In genomic region chr22:41526802-41527799, GRCh38 we compare ENCODE assay signal across 1 cellular context.
TF ChIP-seq lines count a peak whose summit lies in the region.

No MANE protein-coding gene starts in this region.

TF ChIP-seq in GM12878, 131 proteins besides CTCF, POLR2A, EP300 and RAD21 (continued from another document):
- TF ChIP-seq CUX1 (IDR thresholded peaks at IDR 0.05; ENCODE audit: insufficient replicate concordance, low read depth, low read length) (no peak), TCF3 (IDR thresholded peaks at IDR 0.05; ENCODE audit: borderline replicate concordance, insufficient read depth, low read depth, low read length) (no peak), SMC3 (IDR thresholded peaks at IDR 0.05; ENCODE audit: borderline replicate concordance, low read length) (peak; percentile 52), JUNB (IDR thresholded peaks at IDR 0.05) (no peak), STAT3 (IDR thresholded peaks at IDR 0.05; ENCODE audit: low read depth, low read length) (no peak), POU2F2 (IDR thresholded peaks at IDR 0.05; ENCODE audit: borderline replicate concordance, low read depth, low read length) (0 out of 3 replicates have a peak, but pooled peaks have one; percentile 42), IKZF2 (IDR thresholded peaks at IDR 0.05) (no peak), POLR2AphosphoS2 (IDR thresholded peaks at IDR 0.05; ENCODE audit: low read depth, low read length) (peak; percentile 47)
- TF ChIP-seq, protein P1, sequence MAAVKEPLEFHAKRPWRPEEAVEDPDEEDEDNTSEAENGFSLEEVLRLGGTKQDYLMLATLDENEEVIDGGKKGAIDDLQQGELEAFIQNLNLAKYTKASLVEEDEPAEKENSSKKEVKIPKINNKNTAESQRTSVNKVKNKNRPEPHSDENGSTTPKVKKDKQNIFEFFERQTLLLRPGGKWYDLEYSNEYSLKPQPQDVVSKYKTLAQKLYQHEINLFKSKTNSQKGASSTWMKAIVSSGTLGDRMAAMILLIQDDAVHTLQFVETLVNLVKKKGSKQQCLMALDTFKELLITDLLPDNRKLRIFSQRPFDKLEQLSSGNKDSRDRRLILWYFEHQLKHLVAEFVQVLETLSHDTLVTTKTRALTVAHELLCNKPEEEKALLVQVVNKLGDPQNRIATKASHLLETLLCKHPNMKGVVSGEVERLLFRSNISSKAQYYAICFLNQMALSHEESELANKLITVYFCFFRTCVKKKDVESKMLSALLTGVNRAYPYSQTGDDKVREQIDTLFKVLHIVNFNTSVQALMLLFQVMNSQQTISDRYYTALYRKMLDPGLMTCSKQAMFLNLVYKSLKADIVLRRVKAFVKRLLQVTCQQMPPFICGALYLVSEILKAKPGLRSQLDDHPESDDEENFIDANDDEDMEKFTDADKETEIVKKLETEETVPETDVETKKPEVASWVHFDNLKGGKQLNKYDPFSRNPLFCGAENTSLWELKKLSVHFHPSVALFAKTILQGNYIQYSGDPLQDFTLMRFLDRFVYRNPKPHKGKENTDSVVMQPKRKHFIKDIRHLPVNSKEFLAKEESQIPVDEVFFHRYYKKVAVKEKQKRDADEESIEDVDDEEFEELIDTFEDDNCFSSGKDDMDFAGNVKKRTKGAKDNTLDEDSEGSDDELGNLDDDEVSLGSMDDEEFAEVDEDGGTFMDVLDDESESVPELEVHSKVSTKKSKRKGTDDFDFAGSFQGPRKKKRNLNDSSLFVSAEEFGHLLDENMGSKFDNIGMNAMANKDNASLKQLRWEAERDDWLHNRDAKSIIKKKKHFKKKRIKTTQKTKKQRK (IDR thresholded peaks at IDR 0.05; ENCODE audit: low read depth, low read length) = no peak
- TF ChIP-seq, protein P2, sequence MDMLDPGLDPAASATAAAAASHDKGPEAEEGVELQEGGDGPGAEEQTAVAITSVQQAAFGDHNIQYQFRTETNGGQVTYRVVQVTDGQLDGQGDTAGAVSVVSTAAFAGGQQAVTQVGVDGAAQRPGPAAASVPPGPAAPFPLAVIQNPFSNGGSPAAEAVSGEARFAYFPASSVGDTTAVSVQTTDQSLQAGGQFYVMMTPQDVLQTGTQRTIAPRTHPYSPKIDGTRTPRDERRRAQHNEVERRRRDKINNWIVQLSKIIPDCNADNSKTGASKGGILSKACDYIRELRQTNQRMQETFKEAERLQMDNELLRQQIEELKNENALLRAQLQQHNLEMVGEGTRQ (IDR thresholded peaks at IDR 0.05; ENCODE audit: borderline replicate concordance, low read depth, low read length) = no peak
